Comparison of ENCODE assay signal across 8 cellular contexts in the genomic region with DNA sequence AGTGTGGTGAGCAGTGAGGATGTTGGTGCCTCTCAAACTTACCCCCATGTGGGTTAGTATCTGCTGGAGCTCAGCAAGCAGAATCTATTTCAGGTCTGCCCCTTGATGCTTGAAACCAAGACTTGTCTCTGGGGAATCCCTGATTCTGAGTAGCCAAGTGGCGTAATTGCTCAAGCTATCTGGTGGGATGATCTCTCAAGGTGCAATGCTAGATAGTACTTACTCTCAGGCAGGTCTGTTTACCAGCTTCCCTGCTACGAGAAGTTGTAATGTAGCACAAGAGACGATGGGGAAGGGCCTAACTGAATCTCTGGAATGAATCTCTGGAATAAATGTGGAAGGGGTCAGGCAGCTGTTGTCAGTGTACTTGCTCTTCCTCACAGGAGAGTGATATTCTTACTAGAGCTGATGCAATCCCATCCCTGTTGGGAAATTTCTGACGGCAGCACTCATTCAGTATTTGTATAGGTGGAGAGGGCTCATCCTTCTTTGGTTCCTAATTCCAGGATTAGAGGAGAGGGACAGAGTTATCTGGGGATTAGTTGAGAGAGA.
DNase-seq lines count a peak whose midpoint lies in the region; ATAC-seq, FAIRE-seq and TF ChIP-seq lines count a peak whose summit lies in the region.

No MANE protein-coding gene starts in this region.

- FAIRE-seq in small intestine (lab: Jason Lieb, UNC) = no peak

- no peaks in the 10 kb centered on the region for H3K9me3 ChIP-seq in vagina
- no peaks in the 10 kb centered on the region for H3K9me3 ChIP-seq in PC-3 (ENCODE audit: low read length)
- H3K9me3 ChIP-seq in small intestine (ENCODE audit: control insufficient read depth, low read depth) = no peaks in the 10 kb centered on the region

- H3K4me2 ChIP-seq in PC-3 (ENCODE audit: low read length) = no peak overlapping the region

- no peak for TF ChIP-seq CTCF in vagina (IDR thresholded peaks at IDR 0.05)
- TF ChIP-seq CTCF in PC-3 (conservative IDR thresholded peaks at IDR 0.05; ENCODE audit: low read depth, low read length) = no peak

- peak overlapping the region; percentile 52 for H3K27ac Mint-ChIP-seq in activated naive CD8-positive, alpha-beta T cell

- H3K79me2 ChIP-seq in PC-3 (ENCODE audit: low read length) = no peaks in the 10 kb centered on the region

- H3K4me3 Mint-ChIP-seq in activated naive CD8-positive, alpha-beta T cell = no peak overlapping the region

- no peaks in the 10 kb centered on the region for H3K36me3 ChIP-seq in vagina
- H3K36me3 ChIP-seq in PC-3 (ENCODE audit: low read depth, low read length) = no peaks in the 10 kb centered on the region
- H3K36me3 ChIP-seq in small intestine (ENCODE audit: control insufficient read depth in 2 of 2, insufficient read depth in 2 of 2, low read length in 2 of 2) = no peaks in the 10 kb centered on the region

- no peaks in the 10 kb centered on the region for H4K20me1 ChIP-seq in PC-3 (ENCODE audit: low read length)

- BruUV-seq in PC-3 (replicated peaks; lab: Mats Ljungman, UMichigan) = no TSS peak

- H3K27ac ChIP-seq in vagina = peak overlapping the region; percentile 90
- no peak overlapping the region for H3K27ac ChIP-seq in PC-3 (ENCODE audit: low read length)
- peak overlapping the region in 1 of 2 donors; percentile 38 for H3K27ac ChIP-seq in small intestine (ENCODE audit: low read depth in 1 of 2, low read length in 1 of 2)

- POLR2A ChIA-PET in PC-3 (lab: Charles Lee; ENCODE audit: unreplicated experiment) = no interaction called here

- H3K27me3 ChIP-seq in vagina (no peaks in the 10 kb centered on the region), PC-3 (ENCODE audit: low read length) (no peaks in the 10 kb centered on the region), small intestine (ENCODE audit: control insufficient read depth in 2 of 2, insufficient read depth in 2 of 2, low read length in 2 of 2) (no peaks in the 10 kb centered on the region)

- peaks cover 67% of the 10 kb centered on the region for H3K4me1 Mint-ChIP-seq in activated naive CD8-positive, alpha-beta T cell (ENCODE audit: low read depth)

- WGBS in small intestine, 3 donors = 59 to 86% (median 77%) methylated on average over 4 of the region's 4 CpGs

- H3K36me3 Mint-ChIP-seq in activated naive CD8-positive, alpha-beta T cell = no peaks in the 10 kb centered on the region

- no peaks in the 10 kb centered on the region for H3F3A ChIP-seq in PC-3 (ENCODE audit: low read length, unreplicated experiment)

- H3K9me2 ChIP-seq in PC-3 (replicated peaks; ENCODE audit: low read length) = no peaks in the 10 kb centered on the region

- TF ChIP-seq POLR2A in vagina (IDR thresholded peaks at IDR 0.05) = peak in 1 of 2 donors; percentile 20

- no peaks in the 10 kb centered on the region for H3K27me3 Mint-ChIP-seq in activated naive CD8-positive, alpha-beta T cell

- H3K9me3 Mint-ChIP-seq in activated naive CD8-positive, alpha-beta T cell (ENCODE audit: low read depth) = no peaks in the 10 kb centered on the region

- DNase-seq in COR-L47 (lab: John Stamatoyannopoulos, UW) = peak; percentile 9
- no peak for DNase-seq in left lobe of liver (ENCODE audit: low spot score)
- DNase-seq in vagina (ENCODE audit: extremely low spot score in 2 of 2) = no peak
- no peak for DNase-seq in PC-3
- DNase-seq in small intestine = no peak

- H2AFZ ChIP-seq in PC-3 (ENCODE audit: low read length) = no peak overlapping the region

- H3K4me1 ChIP-seq in vagina (peaks cover 70% of the 10 kb centered on the region), PC-3 (ENCODE audit: insufficient read depth, low read length) (no peaks in the 10 kb centered on the region), small intestine (ENCODE audit: control insufficient read depth in 2 of 2, insufficient read depth in 1 of 2, low read depth in 1 of 2, low read length in 1 of 2) (peaks cover 0 to 8% of the 10 kb centered on the region in 2 donors)

- CTCF ChIA-PET in PC-3 (lab: Charles Lee) = no interaction called here

- intact Hi-C loops in vagina (cut with DNase I) = no loop called here
- intact Hi-C loops in PC-3 (cut with micrococcal nuclease) = loop anchor here (5.0 to 10.0 kb wide), 2 partner anchors 127 to 265 kb away; no protein-coding TSS in a partner anchor

- H3K4me3 ChIP-seq in vagina (peak overlapping the region; percentile 35 to 40), PC-3 (ENCODE audit: low read length) (no peak overlapping the region), small intestine (ENCODE audit: low read depth in 1 of 2, low read length in 2 of 2) (no peak overlapping the region)

- H3K9ac ChIP-seq in PC-3 (ENCODE audit: low read length) = no peak overlapping the region

- ATAC-seq in GM19324 (IDR thresholded peaks at IDR 0.05; ENCODE audit: low FRiP score, unreplicated experiment) (peak; percentile 50), HG03439 (IDR thresholded peaks at IDR 0.05; ENCODE audit: unreplicated experiment) (peak; percentile 45), left lobe of liver (peak; percentile 63), PC-3 (no peak)

Comparison
In these comparisons a context has a peak if more than half of its experiments do, and no peak if none do; other contexts are left out.
1. H3K4me3 ChIP-seq: peak in vagina (2 of 2); none in PC-3 (single experiment) and small intestine (0 of 2).